In genomic region chr22:18028817-18029527, GRCh38 we compare ENCODE assay signal across 20 cellular contexts. TPM values are rescaled to one million over a fixed set of nuclear protein-coding genes. Genes with fewer than 3 reads are reported as not detected.
A peak's percentile ranks its signal among the peaks of the same experiment; 100 is the strongest.
DNase-seq lines count a peak whose midpoint lies in the region; ATAC-seq, FAIRE-seq and TF ChIP-seq lines count a peak whose summit lies in the region.
"Had no signal": no experiment of that assay in that cellular context is flagged by ENCODE, and none has a peak within 500 bp of the region (broad histone marks: within the 10 kb centered on the region; RNA-seq: fewer than 3 reads in every experiment).

No MANE protein-coding gene starts in this region.

- no peaks in the 10 kb centered on the region for H3K9me1 ChIP-seq in K562 (ENCODE audit: control insufficient read depth, insufficient read depth, low read length)

- intact Hi-C loops in left ventricle myocardium inferior (cut with micrococcal nuclease) (no loop called here), Right ventricle myocardium inferior (cut with DNase I) (no loop called here), K562 (cut with micrococcal nuclease) (loop anchor here (5.0 to 10.0 kb wide), 3 partner anchors 48 to 194 kb away; partner anchors contain the start of gene PEX26), Right ventricle myocardium superior (cut with DNase I) (no loop called here)

- H4K20me1 ChIP-seq in K562 (replicated peaks; ENCODE audit: control insufficient read depth, insufficient read depth, low read length), result peaks cover 9% of the 10 kb centered on the region; the same call in 1 of the 2 replicates

- H3K27me3 ChIP-seq in left ventricle myocardium inferior (ENCODE audit: low read depth) (no peaks in the 10 kb centered on the region), K562 (ENCODE audit: control insufficient read depth in 2 of 2, insufficient read depth in 2 of 2, low read length in 2 of 2) (peaks cover 37 to 46% of the 10 kb centered on the region in 2 experiments; a peak in 4 of 5 replicates)
- H3K27me3 ChIP-seq: dorsolateral prefrontal cortex had no signal

- H3K27ac ChIP-seq in left ventricle myocardium inferior (replicated peaks) (peak overlapping the region; percentile 9), K562 (ENCODE audit: extremely low read depth, low read depth, low read length) (no peak overlapping the region)
- H3K27ac ChIP-seq: dorsolateral prefrontal cortex, PC-9, SK-N-MC had no signal

- WGBS in K562 (ENCODE audit: insufficient coverage, low coverage, missing lambda C conversion rate), result 6% methylated on average over 3 of the region's 3 CpGs

- TF ChIP-seq RAD21 in K562 (CRISPR knock-in tag; conservative IDR thresholded peaks at IDR 0.05 in 1 of 2, IDR thresholded peaks at IDR 0.05 in 1 of 2), result no peak

- peak overlapping the region; percentile 11 for H3K27ac Mint-ChIP-seq in stimulated activated memory B cell treated with anti-CD40 and anti-IgM and Interleukin-4, amounts not matched to agents 10 μg/mL and 1 μg/mL and 100 μg/mL, for 72 hours
- H3K27ac Mint-ChIP-seq: activated naive CD8-positive, alpha-beta T cell treated with anti-CD3 and anti-CD28 coated beads, Interleukin-2, amount 50 U/mL, for 24 hours; T-helper 2 cell treated with Interferon-gamma antibody and Interleukin-4, amounts not matched to agents 5 μg/mL and 100 μg/mL, for 36 hours had no signal

- TF ChIP-seq EP300 in K562 (IDR thresholded peaks at IDR 0.05; ENCODE audit: low read length), result no peak

- no peak for ATAC-seq in Right ventricle myocardium inferior
- ATAC-seq in HG02885 (IDR thresholded peaks at IDR 0.05; ENCODE audit: poor library complexity, unreplicated experiment), result peak; percentile 52
- peak; percentile 9; the same call in 2 of the 3 replicates for ATAC-seq in K562
- ATAC-seq in stimulated activated memory B cell treated with anti-CD40 and anti-IgM and Interleukin-4, amounts not matched to agents 10 μg/mL and 1 μg/mL and 100 μg/mL, for 72 hours, result no peak
- no peak for ATAC-seq in HG03439 (IDR thresholded peaks at IDR 0.05; ENCODE audit: unreplicated experiment)
- ATAC-seq in Right ventricle myocardium superior (ENCODE audit: poor library complexity), result no peak
- ATAC-seq: activated naive CD8-positive, alpha-beta T cell treated with anti-CD3 and anti-CD28 coated beads, Interleukin-2, amount 50 U/mL, for 24 hours; HCT116 had no signal

- no peaks in the 10 kb centered on the region for H3K79me2 ChIP-seq in K562 (ENCODE audit: control insufficient read depth, insufficient read depth, low read length)

- TF ChIP-seq POLR2A in K562 (conservative IDR thresholded peaks at IDR 0.05), result no peak

- H3K36me3 ChIP-seq in left ventricle myocardium inferior (no peaks in the 10 kb centered on the region), K562 (ENCODE audit: control insufficient read depth, insufficient read depth, low read length) (no peaks in the 10 kb centered on the region)

- H3K9ac ChIP-seq in K562 (ENCODE audit: insufficient read depth in 1 of 2, low read depth in 2 of 2, low read length in 2 of 2), result no peak overlapping the region

- BruUV-seq in K562 (replicated peaks; lab: Mats Ljungman, UMichigan), result no TSS peak

- H3K4me3 ChIP-seq in left ventricle myocardium inferior (no peak overlapping the region), K562 (no peak overlapping the region)
- H3K4me3 ChIP-seq: dorsolateral prefrontal cortex, PC-9, SK-N-MC had no signal

- no peak overlapping the region for H2AFZ ChIP-seq in K562 (ENCODE audit: low read depth, low read length)
- H2AFZ ChIP-seq: PC-9 had no signal

- no peak for FAIRE-seq in K562 (lab: Jason Lieb, UNC)

- H3K4me3 Mint-ChIP-seq in stimulated activated memory B cell treated with anti-CD40 and anti-IgM and Interleukin-4, amounts not matched to agents 10 μg/mL and 1 μg/mL and 100 μg/mL, for 72 hours, result no peak overlapping the region
- H3K4me3 Mint-ChIP-seq: activated naive CD8-positive, alpha-beta T cell treated with anti-CD3 and anti-CD28 coated beads, Interleukin-2, amount 50 U/mL, for 24 hours; T-helper 2 cell treated with Interferon-gamma antibody and Interleukin-4, amounts not matched to agents 5 μg/mL and 100 μg/mL, for 36 hours had no signal

- H3K27me3 Mint-ChIP-seq in stimulated activated memory B cell treated with anti-CD40 and anti-IgM and Interleukin-4, amounts not matched to agents 10 μg/mL and 1 μg/mL and 100 μg/mL, for 72 hours, result no peaks in the 10 kb centered on the region

- TF ChIP-seq CTCF in left ventricle myocardium inferior (IDR thresholded peaks at IDR 0.05; ENCODE audit: borderline replicate concordance) (no peak), K562 (IDR thresholded peaks at IDR 0.05 in 2 of 3, conservative IDR thresholded peaks at IDR 0.05 in 1 of 3; ENCODE audit: insufficient read depth in 2 of 3, low read depth in 1 of 3, low read length in 3 of 3) (no peak)

- H3K36me3 Mint-ChIP-seq in stimulated activated memory B cell treated with anti-CD40 and anti-IgM and Interleukin-4, amounts not matched to agents 10 μg/mL and 1 μg/mL and 100 μg/mL, for 72 hours, result no peaks in the 10 kb centered on the region

- in situ Hi-C loops in K562 (cut with MboI), result no loop called here

- no peak overlapping the region for H3K4me2 ChIP-seq in K562 (ENCODE audit: insufficient read depth, low read length)
- H3K4me2 ChIP-seq: PC-9 had no signal

- CTCF ChIA-PET in K562 (lab: Yijun Ruan, JAX; ENCODE audit: low intra/inter-chr PET ratio), result no interaction called here

- H3K9me3 ChIP-seq in left ventricle myocardium inferior (replicated peaks) (no peaks in the 10 kb centered on the region), K562 (replicated peaks; ENCODE audit: control insufficient read depth, insufficient read depth, low read depth, low read length) (no peaks in the 10 kb centered on the region)

- H3K4me1 ChIP-seq in left ventricle myocardium inferior (peaks cover 47% of the 10 kb centered on the region), K562 (replicated peaks in 1 of 2; ENCODE audit: control insufficient read depth in 2 of 2, insufficient read depth in 2 of 2, low read length in 2 of 2) (peaks cover 4 to 7% of the 10 kb centered on the region in 2 experiments; a peak in 4 of 5 replicates)

- POLR2A ChIA-PET in K562 (lab: Yijun Ruan, JAX), result interaction anchor here (1.0 to 1.5 kb wide), 4 partner anchors 11 to 166 kb away, joined by 3 to 7 read pairs (median 4); no protein-coding TSS in a partner anchor

- H3K9me3 Mint-ChIP-seq in stimulated activated memory B cell treated with anti-CD40 and anti-IgM and Interleukin-4, amounts not matched to agents 10 μg/mL and 1 μg/mL and 100 μg/mL, for 72 hours, result no peaks in the 10 kb centered on the region
- H3K9me3 Mint-ChIP-seq: activated naive CD8-positive, alpha-beta T cell treated with anti-CD3 and anti-CD28 coated beads, Interleukin-2, amount 50 U/mL, for 24 hours; T-helper 2 cell treated with Interferon-gamma antibody and Interleukin-4, amounts not matched to agents 5 μg/mL and 100 μg/mL, for 36 hours had no signal

- DNase-seq in left ventricle myocardium inferior, result no peak
- DNase-seq in Right ventricle myocardium inferior (ENCODE audit: missing footprints), result no peak
- DNase-seq in K562 (ENCODE audit: extremely low read depth in 1 of 4, low spot score in 3 of 4), result no peak
- no peak for DNase-seq in NCI-H524 (lab: John Stamatoyannopoulos, UW)
- DNase-seq in Right ventricle myocardium superior, result no peak
- DNase-seq: ACHN; activated naive CD8-positive, alpha-beta T cell treated with anti-CD3 and anti-CD28 coated beads, Interleukin-2, amount 50 U/mL, for 24 hours; DMS79 treated with DMSO at 0.1 percent for 48 hours; dorsolateral prefrontal cortex; NCI-H1694 treated with DMSO at 0.1 percent for 48 hours; NCI-H526; nucleus accumbens; PC-9; stimulated activated CD4-positive, alpha-beta T cell treated with anti-CD3 and anti-CD28 coated beads, Interleukin-2, amount 100 ng/mL, for 24 hours had no signal

- peaks cover 16% of the 10 kb centered on the region for H3K4me1 Mint-ChIP-seq in stimulated activated memory B cell treated with anti-CD40 and anti-IgM and Interleukin-4, amounts not matched to agents 10 μg/mL and 1 μg/mL and 100 μg/mL, for 72 hours

RNA-seq across cellular contexts. Expression of gene MICAL3, which starts 4.6 kb away (rescaled TPM):
- total RNA-seq in left ventricle myocardium inferior (92.5 TPM), Right ventricle myocardium inferior (85.7 TPM), K562 (2014; rRNA removed) (9.5 and 14.0 TPM in 2 replicates), K562 (2014; rRNA removed; fragmentation: Illumina TruSeq; extraction: Trizol) (15.7 and 17.8 TPM in 2 replicates), K562 (2015; rRNA removed; fragmentation: Illumina TruSeq; extraction: Trizol) (9.3 and 10.3 TPM in 2 replicates), K562 (2021) (32.1 and 36.0 TPM in 2 replicates), Right ventricle myocardium superior (78.9 TPM)
- 186 and 197 TPM in 2 replicates for total RNA-seq in K562 (2011; cell fraction: chromatin; rRNA removed; ENCODE audit: low replicate concordance)
- total RNA-seq in K562 (2011; cell fraction: nucleolus; rRNA removed), result 71.9 and 74.6 TPM in 2 replicates
- 116 and 129 TPM in 2 replicates for total RNA-seq in K562 (2011; cell fraction: nucleoplasm; rRNA removed)
- polyA plus RNA-seq in K562 (2011; rRNA removed) (12.3 and 14.2 TPM in 2 replicates), K562 (2014; fragmentation: Illumina TruSeq; extraction: Trizol) (22.3 and 27.0 TPM in 2 replicates), K562 (2014; fragmentation: Nextera tagmentation; extraction: Ambion mirVana) (under 1 TPM; 0.53 to 0.56 TPM), K562 (2014; rRNA removed) (13.9 and 15.2 TPM in 2 replicates)
- 5.0 and 6.0 TPM in 2 replicates for polyA plus RNA-seq in K562 (2011; cell fraction: cytosol; rRNA removed)
- 39.1 and 45.0 TPM in 2 replicates for polyA plus RNA-seq in K562 (2011; cell fraction: nucleus; rRNA removed)
- 16.9 and 18.8 TPM in 2 replicates for polyA plus RNA-seq in K562 (2012)
- polyA minus RNA-seq in K562 (2011; rRNA and poly(A)+ RNA removed), result 30.0 and 32.4 TPM in 2 replicates
- polyA minus RNA-seq in K562 (2011; cell fraction: cytosol; rRNA and poly(A)+ RNA removed), result 14.7 and 15.1 TPM in 2 replicates
- polyA minus RNA-seq in K562 (2011; cell fraction: nucleus; rRNA and poly(A)+ RNA removed), result 25.6 and 42.9 TPM in 2 replicates

RNA-seq across cellular contexts. Expression of gene PEX26, which starts 48.8 kb away (rescaled TPM):
- total RNA-seq in left ventricle myocardium inferior (20.5 TPM), Right ventricle myocardium inferior (19.4 TPM), K562 (2014; rRNA removed) (17.4 and 23.3 TPM in 2 replicates), K562 (2014; rRNA removed; fragmentation: Illumina TruSeq; extraction: Trizol) (14.4 and 15.6 TPM in 2 replicates), K562 (2015; rRNA removed; fragmentation: Illumina TruSeq; extraction: Trizol) (12.6 and 13.3 TPM in 2 replicates), K562 (2021) (35.8 and 39.6 TPM in 2 replicates), Right ventricle myocardium superior (20.3 TPM)
- 19.0 and 32.2 TPM in 2 replicates for total RNA-seq in K562 (2011; cell fraction: chromatin; rRNA removed; ENCODE audit: low replicate concordance)
- total RNA-seq in K562 (2011; cell fraction: nucleolus; rRNA removed), result 21.4 and 24.3 TPM in 2 replicates
- 22.4 and 37.3 TPM in 2 replicates for total RNA-seq in K562 (2011; cell fraction: nucleoplasm; rRNA removed)
- polyA plus RNA-seq in K562 (2011; rRNA removed) (19.0 and 21.9 TPM in 2 replicates), K562 (2014; fragmentation: Illumina TruSeq; extraction: Trizol) (20.5 and 21.0 TPM in 2 replicates), K562 (2014; fragmentation: Nextera tagmentation; extraction: Ambion mirVana) (under 1 TPM; 0.35 to 0.72 TPM), K562 (2014; rRNA removed) (19.5 and 23.1 TPM in 2 replicates)
- polyA plus RNA-seq in K562 (2011; cell fraction: cytosol; rRNA removed), result 21.6 and 31.5 TPM in 2 replicates
- 17.8 and 23.4 TPM in 2 replicates for polyA plus RNA-seq in K562 (2011; cell fraction: nucleus; rRNA removed)
- 18.4 and 21.4 TPM in 2 replicates for polyA plus RNA-seq in K562 (2012)
- 14.3 and 21.6 TPM in 2 replicates for polyA minus RNA-seq in K562 (2011; rRNA and poly(A)+ RNA removed)
- 12.3 and 19.2 TPM in 2 replicates for polyA minus RNA-seq in K562 (2011; cell fraction: cytosol; rRNA and poly(A)+ RNA removed)
- 8.6 and 12.6 TPM in 2 replicates for polyA minus RNA-seq in K562 (2011; cell fraction: nucleus; rRNA and poly(A)+ RNA removed)

Comparison
In these comparisons a context has a peak if more than half of its experiments do, and no peak if none do; other contexts are left out.
1. ATAC-seq: peak in HG02885 (single experiment) and K562 (single experiment); none in Right ventricle myocardium inferior (single experiment), stimulated activated memory B cell treated with anti-CD40 and anti-IgM and Interleukin-4, amounts not matched to agents 10 μg/mL and 1 μg/mL and 100 μg/mL, for 72 hours (single experiment), HG03439 (single experiment) and Right ventricle myocardium superior (single experiment).